Comparison of ENCODE assay signal across 7 cellular contexts in genomic region chr2:72325592-72326422, GRCh38.
DNase-seq lines count a peak whose midpoint lies in the region; FAIRE-seq and TF ChIP-seq lines count a peak whose summit lies in the region.

No MANE protein-coding gene starts in this region.

- H3K9me3 ChIP-seq in fibroblast of lung (ENCODE audit: control insufficient read depth, insufficient read depth, low read depth, low read length) (no peaks in the 10 kb centered on the region), smooth muscle cell (replicated peaks; ENCODE audit: low read depth) (no peaks in the 10 kb centered on the region)

- FAIRE-seq in RCC 7860 (lab: Jason Lieb, UNC), result no peak

- no peaks in the 10 kb centered on the region for H3K79me2 ChIP-seq in fibroblast of lung (ENCODE audit: control insufficient read depth, insufficient read depth, low read length)
- H3K79me2 ChIP-seq in smooth muscle cell (ENCODE audit: low read depth), result no peaks in the 10 kb centered on the region

- H3K36me3 ChIP-seq in fibroblast of lung (ENCODE audit: control insufficient read depth, insufficient read depth, low read length) (no peaks in the 10 kb centered on the region), smooth muscle cell (ENCODE audit: low read depth) (no peaks in the 10 kb centered on the region)

- TF ChIP-seq CTCF in GM12864 (IDR thresholded peaks at IDR 0.05; ENCODE audit: low read depth, low read length, missing control alignments) (peak; percentile 83), NB4 (IDR thresholded peaks at IDR 0.05; ENCODE audit: low read depth, low read length) (peak; percentile 92), fibroblast of lung (conservative IDR thresholded peaks at IDR 0.05 in 1 of 2, IDR thresholded peaks at IDR 0.05 in 1 of 2; ENCODE audit: low read depth in 1 of 2, low read length in 2 of 2) (peak; percentile 51 to 69), smooth muscle cell (IDR thresholded peaks at IDR 0.05; ENCODE audit: borderline replicate concordance, insufficient read depth, poor library complexity, severe bottlenecking) (peak; percentile 37)

- H3K4me1 ChIP-seq in fibroblast of lung (ENCODE audit: control insufficient read depth, extremely low read depth, insufficient read depth, low read length) (no peaks in the 10 kb centered on the region), smooth muscle cell (ENCODE audit: low read depth) (no peaks in the 10 kb centered on the region)

- H3K27me3 ChIP-seq in fibroblast of lung (ENCODE audit: control insufficient read depth, insufficient read depth, low read length) (no peaks in the 10 kb centered on the region), smooth muscle cell (ENCODE audit: low read depth) (no peaks in the 10 kb centered on the region)

- no peaks in the 10 kb centered on the region for H4K20me1 ChIP-seq in fibroblast of lung (ENCODE audit: control insufficient read depth, extremely low read depth, insufficient read depth, low read length)
- H4K20me1 ChIP-seq in smooth muscle cell (ENCODE audit: low read depth), result no peaks in the 10 kb centered on the region

- 82% methylated on average over 8 of the region's 8 CpGs for WGBS in smooth muscle cell (ENCODE audit: low lambda C conversion rate)

- no peak overlapping the region for H2AFZ ChIP-seq in fibroblast of lung (ENCODE audit: low read length)
- H2AFZ ChIP-seq in smooth muscle cell (ENCODE audit: low read depth), result no peak overlapping the region

- H3K9ac ChIP-seq in fibroblast of lung (ENCODE audit: insufficient read depth, low read length) (no peak overlapping the region), smooth muscle cell (ENCODE audit: low read depth) (no peak overlapping the region)

- H3K27ac ChIP-seq in fibroblast of lung (ENCODE audit: insufficient read depth, low read length), result no peak overlapping the region
- H3K27ac ChIP-seq in smooth muscle cell (ENCODE audit: low read depth), result no peak overlapping the region

- H3K4me2 ChIP-seq in fibroblast of lung (ENCODE audit: extremely low read depth, insufficient read depth, low read length) (no peak overlapping the region), smooth muscle cell (no peak overlapping the region)

- no peak overlapping the region for H3K4me3 ChIP-seq in GM12864 (ENCODE audit: low read depth, low read length)
- no peak overlapping the region for H3K4me3 ChIP-seq in NB4 (ENCODE audit: low read depth, low read length)
- no peak overlapping the region for H3K4me3 ChIP-seq in fibroblast of lung (replicated peaks in 1 of 4; ENCODE audit: control extremely low read depth in 1 of 4, insufficient read depth in 1 of 4, low read depth in 3 of 4, low read length in 4 of 4)
- H3K4me3 ChIP-seq in smooth muscle cell, result no peak overlapping the region

- TF ChIP-seq POLR2A in NB4 (IDR thresholded peaks at IDR 0.05; ENCODE audit: extremely low read depth, insufficient read length), result no peak

- H3F3A ChIP-seq in smooth muscle cell (ENCODE audit: low read depth), result no peaks in the 10 kb centered on the region

- DNase-seq in GM12864 (ENCODE audit: low read depth), result no peak
- DNase-seq in H4 (ENCODE audit: low spot score), result peak; percentile 27
- DNase-seq in NB4 (ENCODE audit: low read depth), result peak; percentile 40
- DNase-seq in fibroblast of lung (ENCODE audit: low read depth in 2 of 2), result peak in 1 of 2 donors; percentile 7
- DNase-seq in smooth muscle cell (lab: John Stamatoyannopoulos, UW; ENCODE audit: unreplicated experiment), result no peak
- DNase-seq in RCC 7860 (ENCODE audit: low spot score), result no peak
- no peak for DNase-seq in stimulated activated naive CD4-positive, alpha-beta T cell treated with Interleukin-2 at 50 U/mL for 16 hours (lab: John Stamatoyannopoulos, UW)

Comparison
In these comparisons a context has a peak if more than half of its experiments do, and no peak if none do; other contexts are left out.
1. DNase-seq: peak in H4 (single experiment) and NB4 (single experiment); none in GM12864 (single experiment), smooth muscle cell (single experiment), RCC 7860 (single experiment) and stimulated activated naive CD4-positive, alpha-beta T cell treated with Interleukin-2 at 50 U/mL for 16 hours (single experiment).
2. CTCF ChIP-seq: peak in every context shown above with its lines; median percentile 92 in NB4; 83 in GM12864; 60 in fibroblast of lung; 37 in smooth muscle cell.